Comparison of ENCODE assay signal across 12 cellular contexts in genomic region chr6:137864812-137865508, GRCh38. TPM values are rescaled to one million over a fixed set of nuclear protein-coding genes. Genes with fewer than 3 reads are reported as not detected.
DNase-seq lines count a peak whose midpoint lies in the region; ATAC-seq and TF ChIP-seq lines count a peak whose summit lies in the region.
"Had no signal": no experiment of that assay in that cellular context is flagged by ENCODE, and none has a peak within 500 bp of the region (broad histone marks: within the 10 kb centered on the region; RNA-seq: fewer than 3 reads in every experiment).

No MANE protein-coding gene starts in this region.

- no peaks in the 10 kb centered on the region for H3K9me3 ChIP-seq in suprapubic skin
- H3K9me3 ChIP-seq: ascending aorta, heart left ventricle, left ventricle myocardium inferior had no signal

- 85% methylated on average over 4 of the region's 4 CpGs for WGBS in suprapubic skin

- no peak for TF ChIP-seq EP300 in suprapubic skin (IDR thresholded peaks at IDR 0.05)

- no peak overlapping the region for H3K27ac ChIP-seq in suprapubic skin

- peaks cover 42% of the 10 kb centered on the region for H3K4me1 Mint-ChIP-seq in CD14-positive monocyte
- H3K4me1 Mint-ChIP-seq in HFFc6 (ENCODE audit: low read depth) = peaks cover 36% of the 10 kb centered on the region
- peaks cover 59% of the 10 kb centered on the region for H3K4me1 Mint-ChIP-seq in brain
- peaks cover 27 to 52% (median 49%) of the 10 kb centered on the region in 4 donors for H3K4me1 Mint-ChIP-seq in naive thymus-derived CD8-positive, alpha-beta T cell

- no peak for DNase-seq in CD14-positive monocyte (ENCODE audit: low spot score)
- no peak for DNase-seq in HFFc6
- DNase-seq in naive thymus-derived CD8-positive, alpha-beta T cell = no peak
- no peak for DNase-seq in NCI-H748 treated with DMSO at 0.1 percent for 48 hours (lab: John Stamatoyannopoulos, UW)
- DNase-seq in Kasumi-1 (lab: John Stamatoyannopoulos, UW) = no peak
- no peak for DNase-seq in suprapubic skin (ENCODE audit: low spot score in 2 of 2)
- no peak for DNase-seq in medulla oblongata (ENCODE audit: extremely low spot score)
- DNase-seq: heart left ventricle, left ventricle myocardium inferior, NCI-H2107 had no signal

- no peaks in the 10 kb centered on the region for H3K36me3 ChIP-seq in suprapubic skin
- H3K36me3 ChIP-seq: ascending aorta, heart left ventricle, left ventricle myocardium inferior had no signal

- no peak for ATAC-seq in naive thymus-derived CD8-positive, alpha-beta T cell
- ATAC-seq: heart left ventricle had no signal

- H3K36me3 Mint-ChIP-seq in CD14-positive monocyte = peaks cover 9 to 14% of the 10 kb centered on the region in 2 donors
- H3K36me3 Mint-ChIP-seq in HFFc6 (ENCODE audit: low read depth) = no peaks in the 10 kb centered on the region
- H3K36me3 Mint-ChIP-seq in brain = no peaks in the 10 kb centered on the region
- H3K36me3 Mint-ChIP-seq in naive thymus-derived CD8-positive, alpha-beta T cell = peaks cover 0 to 10% (median 8%) of the 10 kb centered on the region in 3 donors

- H3K27ac Mint-ChIP-seq in CD14-positive monocyte = peak overlapping the region in 6 of 7 donors; percentile 28 to 100 (median 89)
- H3K27ac Mint-ChIP-seq in HFFc6 = no peak overlapping the region
- peak overlapping the region in 1 of 5 experiments; percentile 0 for H3K27ac Mint-ChIP-seq in brain
- H3K27ac Mint-ChIP-seq in naive thymus-derived CD8-positive, alpha-beta T cell = peak overlapping the region in 9 of 10 donors; percentile 4 to 99 (median 96)

- POLR2A ChIA-PET in naive thymus-derived CD8-positive, alpha-beta T cell (lab: Charles Lee) = interaction anchor here (1.1 to 3.5 kb wide), 3 partner anchors 16 to 157 kb away, joined by 3 to 25 read pairs (median 19); no protein-coding TSS in a partner anchor

- peaks cover 32% of the 10 kb centered on the region for H3K4me1 ChIP-seq in suprapubic skin

- peaks cover 0 to 1% (median 0%) of the 10 kb centered on the region in 3 donors for H3K27me3 Mint-ChIP-seq in CD14-positive monocyte (ENCODE audit: low read depth in 3 of 3)
- peaks cover 6% of the 10 kb centered on the region for H3K27me3 Mint-ChIP-seq in HFFc6 (ENCODE audit: insufficient read depth)
- peaks cover 36% of the 10 kb centered on the region for H3K27me3 Mint-ChIP-seq in brain
- H3K27me3 Mint-ChIP-seq in naive thymus-derived CD8-positive, alpha-beta T cell = no peaks in the 10 kb centered on the region

- TF ChIP-seq POLR2A in suprapubic skin (IDR thresholded peaks at IDR 0.05) = no peak

- no peaks in the 10 kb centered on the region for H3K27me3 ChIP-seq in suprapubic skin
- H3K27me3 ChIP-seq: ascending aorta, heart left ventricle had no signal

- intact Hi-C loops in CD14-positive monocyte (cut with micrococcal nuclease) = loop anchor here (5.0 kb wide), 4 partner anchors 53 to 158 kb away; no protein-coding TSS in a partner anchor

- H3K4me3 Mint-ChIP-seq in CD14-positive monocyte (no peak overlapping the region), HFFc6 (no peak overlapping the region), brain (peak overlapping the region in 3 of 5 experiments; percentile 0 to 70 (median 14))
- peak overlapping the region in 3 of 10 donors; percentile 3 to 31 (median 22) for H3K4me3 Mint-ChIP-seq in naive thymus-derived CD8-positive, alpha-beta T cell

- TF ChIP-seq CTCF in CD14-positive monocyte (IDR thresholded peaks at IDR 0.05) (no peak), HFFc6 (IDR thresholded peaks at IDR 0.05) (peak; percentile 26; the same call in 1 of the 2 replicates), brain (conservative IDR thresholded peaks at IDR 0.05) (no peak), suprapubic skin (IDR thresholded peaks at IDR 0.05) (no peak)

- no peak overlapping the region for H3K4me3 ChIP-seq in suprapubic skin
- H3K4me3 ChIP-seq: ascending aorta, heart left ventricle, left ventricle myocardium inferior had no signal

- H3K9me3 Mint-ChIP-seq in CD14-positive monocyte (peaks cover 0 to 2% (median 0%) of the 10 kb centered on the region in 7 donors), HFFc6 (no peaks in the 10 kb centered on the region), brain (peaks cover 0 to 6% (median 0%) of the 10 kb centered on the region in 5 experiments)
- H3K9me3 Mint-ChIP-seq in naive thymus-derived CD8-positive, alpha-beta T cell = no peaks in the 10 kb centered on the region

RNA-seq across cellular contexts. Expression of gene TNFAIP3, which starts 2.1 kb away (rescaled TPM):
- polyA plus RNA-seq in CD14-positive monocyte (10 to 100 TPM; 35.5 to 38.4 TPM), brain (ENCODE audit: insufficient read depth, low read depth, low replicate concordance) (2.1 TPM)
- total RNA-seq in HFFc6 (2021; fragmentation: NEBNext Ultra II Directional; extraction: Animal tissue kit (Norgen Biotek cat#: 25700)) = 10 to 100 TPM in 1 of 6 experiments, 1 to 10 TPM in 5; 4.5 to 17.2 (median 7.8) TPM
- total RNA-seq in naive thymus-derived CD8-positive, alpha-beta T cell = 100 to 1,000 TPM; 108 to 114 TPM
- polyA plus RNA-seq in naive thymus-derived CD8-positive, alpha-beta T cell = 100 to 1,000 TPM in 1 of 3 donors, 10 to 100 TPM in 2; 61.5 to 139 (median 84.3) TPM
- total RNA-seq in suprapubic skin = 100 to 1,000 TPM in 3 of 4 donors, 10 to 100 TPM in 1; 64.1 to 146 (median 111) TPM

Comparison
In these comparisons a context has a peak if more than half of its experiments do, and no peak if none do; other contexts are left out.
1. H3K4me3 Mint-ChIP-seq: peak in brain (3 of 5); none in CD14-positive monocyte (0 of 2) and HFFc6 (single experiment).